Comparison of ENCODE assay signal across 24 cellular contexts in the genomic region with DNA sequence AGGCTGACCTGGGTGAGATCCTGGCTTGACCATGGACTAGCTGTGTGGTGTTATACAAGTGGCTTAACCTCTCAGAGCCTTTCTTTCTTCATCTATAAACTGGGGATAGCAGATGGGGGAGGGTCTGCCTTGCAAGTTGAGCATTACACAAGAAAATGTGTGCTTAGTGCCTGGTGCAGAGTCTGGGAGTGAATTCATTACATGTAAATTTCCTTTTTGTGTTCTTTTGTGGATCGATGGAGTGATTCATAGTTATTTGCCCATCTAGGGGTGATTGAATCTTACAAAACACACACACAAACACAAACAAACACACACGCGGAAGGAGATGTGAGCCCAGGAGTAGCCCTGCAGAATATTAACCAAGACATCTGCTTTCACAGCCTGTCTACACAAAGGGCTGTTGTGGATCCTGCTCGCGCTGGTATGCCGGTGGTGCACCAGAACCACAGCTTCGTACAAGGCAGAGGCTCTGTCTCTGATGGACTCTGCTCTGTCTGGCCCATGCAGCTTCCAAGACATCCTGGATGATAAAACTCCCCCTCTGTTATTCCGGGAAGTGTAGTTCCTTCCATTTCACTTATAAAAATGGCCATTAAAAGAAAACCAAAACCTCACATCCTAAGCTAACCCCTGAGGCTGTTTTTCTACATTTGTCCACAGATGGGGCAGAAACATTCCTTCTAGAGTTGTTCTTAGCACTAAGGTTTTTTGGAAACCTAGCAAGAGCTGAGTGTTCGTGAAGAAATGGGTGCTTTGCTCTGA.
A peak's percentile ranks its signal among the peaks of the same experiment; 100 is the strongest.
DNase-seq lines count a peak whose midpoint lies in the region; ATAC-seq, FAIRE-seq and TF ChIP-seq lines count a peak whose summit lies in the region.
"Had no signal": no experiment of that assay in that cellular context is flagged by ENCODE, and none has a peak within 500 bp of the region (broad histone marks: within the 10 kb centered on the region; RNA-seq: fewer than 3 reads in every experiment).

No MANE protein-coding gene starts in this region.

- in situ Hi-C loops in Panc1 (cut with HindIII; ENCODE audit: low pct_unique_long_range_greater_than_20kb, low sequenced_read_pairs): no loop called here

- no peaks in the 10 kb centered on the region for H3K36me3 ChIP-seq in Panc1 (ENCODE audit: control insufficient read depth, insufficient read depth, low read length)
- H3K36me3 ChIP-seq: thoracic aorta had no signal

- POLR2A ChIA-PET in Panc1 (lab: Charles Lee): no interaction called here

- H3K27me3 ChIP-seq in Panc1 (ENCODE audit: control insufficient read depth, insufficient read depth, low read length): peaks cover 11% of the 10 kb centered on the region
- peaks cover 0 to 4% (median 0%) of the 10 kb centered on the region in 45 donors for H3K27me3 ChIP-seq in dorsolateral prefrontal cortex

- CTCF ChIA-PET in Panc1 (lab: Charles Lee): no interaction called here

- no peaks in the 10 kb centered on the region for H3K9me3 ChIP-seq in Panc1 (ENCODE audit: control insufficient read depth, insufficient read depth, low read depth, low read length)
- H3K9me3 ChIP-seq: psoas muscle, thoracic aorta had no signal

- no peaks in the 10 kb centered on the region for H3K4me1 ChIP-seq in Panc1 (ENCODE audit: control insufficient read depth, insufficient read depth, low read length)
- H3K4me1 ChIP-seq: foreskin keratinocyte, psoas muscle had no signal

- FAIRE-seq in D721Med (lab: Jason Lieb, UNC): no peak
- FAIRE-seq: RCC 7860 had no signal

- DNase-seq in Panc1 (ENCODE audit: low read depth, low spot score): no peak
- DNase-seq in dorsolateral prefrontal cortex: peak in 9 of 10 donors; percentile 48 to 86 (median 77)
- peak; percentile 69 for DNase-seq in midbrain (lab: John Stamatoyannopoulos, UW)
- DNase-seq in NOMO-1 treated with dmso at 0.1 percent for 144 hours (lab: John Stamatoyannopoulos, UW; ENCODE audit: unreplicated experiment): no peak
- DNase-seq in NCI-H2171 (lab: John Stamatoyannopoulos, UW): no peak
- no peak for DNase-seq in D721Med (ENCODE audit: insufficient read length, low spot score)
- DNase-seq: activated CD4-positive, alpha-beta T cell treated with anti-CD3 and anti-CD28 coated beads for 4 hours; activated naive CD4-positive, alpha-beta T cell treated with anti-CD3 and anti-CD28 coated beads, Interleukin-2, amount 10 ng/mL, durations not matched to agents 7 days and 5 days; CD8-positive, alpha-beta memory T cell; effector CD8-positive, alpha-beta T cell; erythroblast; foreskin keratinocyte; GOT3; left cardiac atrium; mesendoderm; natural killer cell; NCI-H1092 treated with DMSO at 0.1 percent for 48 hours; NCI-H2081 treated with DMSO at 0.1 percent for 48 hours; NCI-H510A; psoas muscle; stimulated activated CD4-positive, alpha-beta T cell treated with anti-CD3 and anti-CD28 coated beads, Interleukin-1b, Interleukin-23, amount 100 ng/mL, for 48 hours had no signal

- intact Hi-C loops in Panc1 (cut with micrococcal nuclease; ENCODE audit: unreplicated experiment) (no loop called here), dorsolateral prefrontal cortex (cut with DNase I) (no loop called here)

- H3K27ac ChIP-seq in Panc1 (ENCODE audit: low read length) (no peak overlapping the region), dorsolateral prefrontal cortex (peak overlapping the region; percentile 51 to 96 (median 90)), temporal lobe (ENCODE audit: low read depth, low read length) (peak overlapping the region; percentile 94)
- H3K27ac ChIP-seq: foreskin keratinocyte, psoas muscle, thoracic aorta had no signal

- H3K4me3 ChIP-seq in Panc1 (ENCODE audit: low read depth in 2 of 2, low read length in 2 of 2) (no peak overlapping the region), dorsolateral prefrontal cortex (peak overlapping the region in 33 of 59 donors; percentile 0 to 49 (median 20))
- H3K4me3 ChIP-seq: psoas muscle, thoracic aorta had no signal

- BruUV-seq in Panc1 (replicated peaks; lab: Mats Ljungman, UMichigan): no TSS peak

- ATAC-seq in Panc1: peak; percentile 57; the same call in 1 of the 2 replicates
- ATAC-seq: left cardiac atrium, natural killer cell, psoas muscle had no signal

- TF ChIP-seq CTCF in Panc1 (IDR thresholded peaks at IDR 0.05): no peak
- peak in 3 of 56 donors; percentile 8 to 20 (median 14) for TF ChIP-seq CTCF in dorsolateral prefrontal cortex (IDR thresholded peaks at IDR 0.05 in 54 of 56, conservative IDR thresholded peaks at IDR 0.05 in 2 of 56; ENCODE audit: low read depth in 1 of 56, partially characterized antibody in 56 of 56)
- TF ChIP-seq CTCF in D721Med (IDR thresholded peaks at IDR 0.05; ENCODE audit: insufficient read depth, missing control alignments): no peak

Comparison
In these comparisons a context has a peak if more than half of its experiments do, and no peak if none do; other contexts are left out.
1. DNase-seq: peak in dorsolateral prefrontal cortex (9 of 10) and midbrain (single experiment); none in Panc1 (single experiment), NOMO-1 treated with dmso at 0.1 percent for 144 hours (single experiment), NCI-H2171 (single experiment) and D721Med (single experiment).
2. H3K4me3 ChIP-seq: peak in dorsolateral prefrontal cortex (33 of 59); none in Panc1 (0 of 2).